In the genomic region with DNA sequence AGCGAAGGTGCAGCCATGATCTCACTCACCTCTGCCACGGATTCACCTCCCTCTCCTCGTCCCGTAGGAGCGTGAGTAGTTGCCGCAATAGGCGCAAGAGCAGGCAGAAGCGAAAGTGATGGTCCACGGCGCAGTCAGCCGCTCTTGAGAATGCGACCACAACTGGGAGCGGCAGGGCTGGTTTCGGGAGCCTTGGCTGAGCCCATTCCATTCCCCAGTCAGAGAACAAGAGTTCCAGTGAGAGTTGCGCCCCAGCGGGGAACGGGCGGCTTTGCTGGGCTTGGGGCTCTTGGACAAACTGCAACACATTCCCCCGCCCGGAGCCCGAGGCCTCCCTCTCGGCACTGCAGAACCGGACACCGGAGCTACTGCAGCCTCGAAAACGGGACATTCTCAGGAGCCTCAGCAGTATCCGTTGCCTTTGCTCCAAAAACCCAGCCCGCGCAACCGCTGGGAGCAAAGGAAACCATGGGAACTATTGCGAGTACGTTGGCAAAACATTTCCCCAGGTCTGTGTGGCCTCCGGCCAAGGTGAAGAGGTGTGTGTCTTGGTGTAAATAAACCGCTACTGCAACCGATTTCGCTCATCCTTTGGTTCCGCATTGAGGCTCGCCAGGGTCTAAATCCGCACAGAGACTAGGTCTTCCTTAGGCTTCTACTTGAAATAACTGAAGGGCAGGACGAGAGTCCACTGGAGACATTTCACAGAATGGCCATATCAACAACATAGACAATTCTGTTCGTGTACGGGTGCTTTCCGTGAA, we compare ENCODE assay signal across 8 cellular contexts. TPM values are rescaled to one million over a fixed set of nuclear protein-coding genes. Genes with fewer than 3 reads are reported as not detected.
DNase-seq lines count a peak whose midpoint lies in the region; ATAC-seq and TF ChIP-seq lines count a peak whose summit lies in the region.

No MANE protein-coding gene starts in this region.

- H3K27ac ChIP-seq in colonic mucosa = peak overlapping the region; percentile 83

- in situ Hi-C loops in GM18951 (cut with MboI; ENCODE audit: low sequenced_read_pairs, unreplicated experiment) = no loop called here

- peak; percentile 83 for ATAC-seq in HG03196 (IDR thresholded peaks at IDR 0.05; ENCODE audit: unreplicated experiment)

- peak; percentile 52 for DNase-seq in AG08396 (ENCODE audit: low spot score)
- peak; percentile 91 for DNase-seq in NCI-H2227 (lab: John Stamatoyannopoulos, UW; ENCODE audit: unreplicated experiment)
- DNase-seq in activated CD4-positive, alpha-beta T cell treated with anti-CD3 and anti-CD28 coated beads for 24 hours (ENCODE audit: low read depth in 2 of 2) = peak; percentile 14 to 20
- peak; percentile 73 for DNase-seq in colonic mucosa
- peak; percentile 91 for DNase-seq in left kidney (ENCODE audit: low read depth, low spot score)
- DNase-seq in stimulated activated CD4-positive, alpha-beta T cell treated with anti-CD3 and anti-CD28 coated beads, Interleukin-1b, Interleukin-23, amount 100 ng/mL, for 48 hours = peak; percentile 59

- peak overlapping the region; percentile 68 to 70 for H3K9ac ChIP-seq in colonic mucosa (ENCODE audit: low read depth in 2 of 2, low read length in 2 of 2)

- intact Hi-C loops in colonic mucosa (cut with DNase I) = no loop called here

- no peaks in the 10 kb centered on the region for H3K27me3 ChIP-seq in colonic mucosa

- TF ChIP-seq CTCF in colonic mucosa (IDR thresholded peaks at IDR 0.05) = no peak

- no peaks in the 10 kb centered on the region for H3K9me3 ChIP-seq in colonic mucosa

- H3K4me1 ChIP-seq in colonic mucosa = no peaks in the 10 kb centered on the region

- peak; percentile 42 for TF ChIP-seq POLR2A in GM18951 (IDR thresholded peaks at IDR 0.05; ENCODE audit: extremely low read depth, insufficient read depth, insufficient read length)

- H3K36me3 ChIP-seq in colonic mucosa = no peaks in the 10 kb centered on the region

- peak overlapping the region; percentile 56 for H3K4me3 ChIP-seq in colonic mucosa

RNA-seq across cellular contexts. Expression of a gene that starts 5.7 kb away (rescaled TPM):
- total RNA-seq in colonic mucosa = 10 to 100 TPM; 11.3 to 13.6 TPM

Comparison
In these comparisons a context has a peak if more than half of its experiments do, and no peak if none do; other contexts are left out.
1. Peak in every context shown above with its lines: DNase-seq, ATAC-seq, H3K4me3 ChIP-seq and H3K27ac ChIP-seq.
2. DNase-seq: peak in every context shown above with its lines; median percentile 91 in NCI-H2227; 91 in left kidney; 73 in colonic mucosa; 59 in stimulated activated CD4-positive, alpha-beta T cell treated with anti-CD3 and anti-CD28 coated beads, Interleukin-1b, Interleukin-23, amount 100 ng/mL, for 48 hours; 52 in AG08396; 17 in activated CD4-positive, alpha-beta T cell treated with anti-CD3 and anti-CD28 coated beads for 24 hours.